Comparison of ENCODE assay signal across 1 cellular context in genomic region chr2:234676109-234676858, GRCh38.
TF ChIP-seq lines count a peak whose summit lies in the region.

No MANE protein-coding gene starts in this region.

TF ChIP-seq in HepG2, 621 proteins besides CTCF, POLR2A, EP300 and RAD21 (continued from another document):
- peak; percentile 96 for TF ChIP-seq FOXO1 (CRISPR knock-in tag; IDR thresholded peaks at IDR 0.05)
- TF ChIP-seq ZNF607 (CRISPR knock-in tag; IDR thresholded peaks at IDR 0.05; ENCODE audit: borderline replicate concordance), result no peak
- no peak for TF ChIP-seq ZNF335 (CRISPR knock-in tag; IDR thresholded peaks at IDR 0.05)
- TF ChIP-seq ZNF276 (CRISPR knock-in tag; IDR thresholded peaks at IDR 0.05; ENCODE audit: low read depth), result no peak
- TF ChIP-seq ELF4 (CRISPR knock-in tag; IDR thresholded peaks at IDR 0.05; ENCODE audit: borderline replicate concordance), result no peak
- TF ChIP-seq SAP130 (CRISPR knock-in tag; IDR thresholded peaks at IDR 0.05; ENCODE audit: low read depth), result peak; percentile 82
- no peak for TF ChIP-seq EEA1 (CRISPR knock-in tag; IDR thresholded peaks at IDR 0.05; ENCODE audit: borderline replicate concordance)
- TF ChIP-seq ZNF749 (CRISPR knock-in tag; IDR thresholded peaks at IDR 0.05; ENCODE audit: borderline replicate concordance), result 0 out of 2 replicates have a peak, but pooled peaks have one; percentile 27
- TF ChIP-seq CEBPG (CRISPR knock-in tag; IDR thresholded peaks at IDR 0.05), result peak; percentile 87
- TF ChIP-seq SUZ12 (IDR thresholded peaks at IDR 0.05; ENCODE audit: low read depth, low read length), result no peak
- peak; percentile 95 for TF ChIP-seq ISL2 (CRISPR knock-in tag; IDR thresholded peaks at IDR 0.05)
- no peak for TF ChIP-seq FOSL1 (CRISPR knock-in tag; IDR thresholded peaks at IDR 0.05; ENCODE audit: borderline replicate concordance)
- no peak for TF ChIP-seq ELK4 (CRISPR knock-in tag; IDR thresholded peaks at IDR 0.05; ENCODE audit: borderline replicate concordance)
- TF ChIP-seq EED (CRISPR knock-in tag; IDR thresholded peaks at IDR 0.05), result no peak
- no peak for TF ChIP-seq ZC3H4 (CRISPR knock-in tag; IDR thresholded peaks at IDR 0.05; ENCODE audit: borderline replicate concordance)
- no peak for TF ChIP-seq NCOA1 (CRISPR knock-in tag; IDR thresholded peaks at IDR 0.05)
- TF ChIP-seq ZBTB7B (CRISPR knock-in tag; IDR thresholded peaks at IDR 0.05), result peak; percentile 50; the same call in 1 of the 2 replicates
- TF ChIP-seq ZNF468 (CRISPR knock-in tag; IDR thresholded peaks at IDR 0.05), result no peak
- TF ChIP-seq ZBTB14 (CRISPR knock-in tag; IDR thresholded peaks at IDR 0.05), result no peak
- TF ChIP-seq FLYWCH1 (CRISPR knock-in tag; IDR thresholded peaks at IDR 0.05), result no peak
- no peak for TF ChIP-seq ZNF24 (IDR thresholded peaks at IDR 0.05)
- TF ChIP-seq PHF8 (CRISPR knock-in tag; IDR thresholded peaks at IDR 0.05), result peak; percentile 49
- TF ChIP-seq ZBTB1 (CRISPR knock-in tag; IDR thresholded peaks at IDR 0.05; ENCODE audit: borderline replicate concordance), result no peak
- TF ChIP-seq HNRNPLL (IDR thresholded peaks at IDR 0.05; ENCODE audit: low read depth, low read length, poor library complexity, severe bottlenecking), result no peak
- no peak for TF ChIP-seq MAZ (IDR thresholded peaks at IDR 0.05; ENCODE audit: borderline replicate concordance, low read depth, low read length)
- peak; percentile 61; the same call in 1 of the 2 replicates for TF ChIP-seq MAZ (CRISPR knock-in tag; IDR thresholded peaks at IDR 0.05; ENCODE audit: low read depth)
- 0 out of 2 replicates have a peak, but pooled peaks have one; percentile 11 for TF ChIP-seq TSC22D2 (CRISPR knock-in tag; IDR thresholded peaks at IDR 0.05; ENCODE audit: borderline replicate concordance)
- no peak for TF ChIP-seq KLF13 (CRISPR knock-in tag; IDR thresholded peaks at IDR 0.05)
- no peak for TF ChIP-seq ZFP90 (CRISPR knock-in tag; IDR thresholded peaks at IDR 0.05; ENCODE audit: borderline replicate concordance)
- TF ChIP-seq GPBP1L1 (CRISPR knock-in tag; IDR thresholded peaks at IDR 0.05), result no peak
- 0 out of 2 replicates have a peak, but pooled peaks have one; percentile 64 for TF ChIP-seq ZNF747 (CRISPR knock-in tag; IDR thresholded peaks at IDR 0.05; ENCODE audit: borderline replicate concordance)
- no peak for TF ChIP-seq ZNF552 (CRISPR knock-in tag; IDR thresholded peaks at IDR 0.05; ENCODE audit: borderline replicate concordance)
